ENCODE assay signal across 8 cellular contexts in the genomic region with DNA sequence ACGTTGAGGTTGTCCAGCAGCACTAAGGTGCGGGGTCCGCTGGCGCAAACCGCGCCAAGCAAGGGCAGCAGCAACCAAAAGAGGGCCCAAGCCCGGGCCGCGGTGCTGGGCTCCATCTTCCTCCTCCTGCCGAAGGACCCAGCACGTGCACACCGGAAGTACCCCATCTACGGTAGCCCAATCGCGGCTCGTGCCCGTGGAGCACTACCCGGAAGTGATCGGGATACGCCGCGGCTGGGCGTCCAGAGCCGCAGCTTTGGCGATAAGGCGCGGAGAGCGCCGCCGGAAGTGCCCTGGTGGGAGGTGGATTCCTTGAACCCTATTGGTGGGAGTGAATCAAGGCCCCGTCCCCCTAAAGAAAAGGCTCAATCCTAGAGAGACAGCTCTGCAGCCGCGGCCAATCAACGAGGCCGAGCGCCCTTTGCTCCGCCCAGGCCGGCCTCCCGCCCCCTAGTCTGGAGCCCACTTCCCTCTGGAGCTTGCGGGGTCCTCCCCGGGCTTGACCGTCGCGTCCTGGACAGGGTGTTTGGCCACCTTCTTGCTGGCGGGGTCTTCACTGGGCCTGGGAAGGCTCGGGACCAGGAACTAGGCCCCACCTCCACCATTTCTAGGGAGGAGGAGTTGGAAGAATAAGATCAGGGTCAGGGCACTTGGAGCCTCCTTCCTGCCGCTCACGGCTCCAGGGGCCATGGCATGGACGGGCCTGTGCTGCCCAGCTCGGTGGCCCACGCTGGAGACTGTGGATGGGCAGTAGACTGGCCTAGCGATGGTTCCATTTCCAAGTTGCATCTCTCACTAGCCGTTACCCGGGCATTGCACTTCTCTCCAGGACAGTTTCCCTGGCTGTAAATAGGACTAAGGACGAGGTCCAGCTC. TPM values are rescaled to one million over a fixed set of nuclear protein-coding genes. Genes with fewer than 3 reads are reported as not detected.
A peak's percentile ranks its signal among the peaks of the same experiment; 100 is the strongest.
DNase-seq lines count a peak whose midpoint lies in the region; ATAC-seq and TF ChIP-seq lines count a peak whose summit lies in the region.

A gene (minus strand): TSS at position 135 of the 875 bp plus-strand sequence. CDS start 19 bp downstream, at position 116.

- H2AFZ ChIP-seq in parathyroid adenoma, result peak within 1 kb of the TSS; percentile 95

- H3K79me2 ChIP-seq in parathyroid adenoma, result peaks cover 19% of the 10 kb centered on the region

- H3K4me1 ChIP-seq in parathyroid adenoma (no peaks in the 10 kb centered on the region), transverse colon (peaks cover 11 to 22% (median 19%) of the 10 kb centered on the region in 4 donors)

- no peaks in the 10 kb centered on the region for H3K9me3 Mint-ChIP-seq in activated naive CD8-positive, alpha-beta T cell treated with anti-CD3 and anti-CD28 coated beads, Interleukin-2, amount 50 U/mL, for 24 hours

- 0 to 2% methylated on average over 3 to 37 of the region's 55 CpGs for WGBS in transverse colon (ENCODE audit: low coverage in 1 of 2), 2 donors

- no peaks in the 10 kb centered on the region for H3K27me3 Mint-ChIP-seq in activated naive CD8-positive, alpha-beta T cell treated with anti-CD3 and anti-CD28 coated beads, Interleukin-2, amount 50 U/mL, for 24 hours

- H3K4me3 Mint-ChIP-seq in activated naive CD8-positive, alpha-beta T cell treated with anti-CD3 and anti-CD28 coated beads, Interleukin-2, amount 50 U/mL, for 24 hours, result peak within 1 kb of the TSS; percentile 94

- TF ChIP-seq EP300 in transverse colon (IDR thresholded peaks at IDR 0.05; ENCODE audit: low read depth), result no peak

- in situ Hi-C loops in transverse colon (cut with MboI; ENCODE audit: low pct_ligation_motif_present in 1 of 4, low pct_unique_long_range_greater_than_20kb in 1 of 4, low sequenced_read_pairs in 3 of 4), result no loop called here

- H3K4me3 ChIP-seq in GM12865 (ENCODE audit: low read depth, low read length) (peak within 1 kb of the TSS; percentile 85), parathyroid adenoma (ENCODE audit: low read depth, low read length) (peak within 1 kb of the TSS; percentile 98), transverse colon (peak within 1 kb of the TSS; percentile 75 to 99 (median 94))

- TF ChIP-seq CTCF in GM12865 (IDR thresholded peaks at IDR 0.05; ENCODE audit: insufficient read depth, low read depth, low read length, missing control alignments), result peak; percentile 39
- peak; percentile 42 for TF ChIP-seq CTCF in parathyroid adenoma (IDR thresholded peaks at IDR 0.05)
- peak in 4 of 5 experiments; percentile 30 to 61 (median 44) for TF ChIP-seq CTCF in transverse colon (IDR thresholded peaks at IDR 0.05)

- peak within 1 kb of the TSS; percentile 97 for H3K27ac Mint-ChIP-seq in activated naive CD8-positive, alpha-beta T cell treated with anti-CD3 and anti-CD28 coated beads, Interleukin-2, amount 50 U/mL, for 24 hours

- peak within 1 kb of the TSS; percentile 85 for H3K4me2 ChIP-seq in parathyroid adenoma (ENCODE audit: low read length)

- H3K36me3 ChIP-seq in parathyroid adenoma (ENCODE audit: control insufficient read depth, insufficient read depth, low read length) (no peaks in the 10 kb centered on the region), transverse colon (peaks cover 0 to 10% (median 0%) of the 10 kb centered on the region in 4 donors)

- peak; percentile 99 for DNase-seq in GM12865 (ENCODE audit: low read depth)
- DNase-seq in NCI-H128 (lab: John Stamatoyannopoulos, UW; ENCODE audit: unreplicated experiment), result peak; percentile 97
- DNase-seq in SW 1271 (lab: John Stamatoyannopoulos, UW), result peak; percentile 89 to 95
- peak; percentile 93 for DNase-seq in activated naive CD8-positive, alpha-beta T cell treated with anti-CD3 and anti-CD28 coated beads, Interleukin-2, amount 50 U/mL, for 24 hours
- DNase-seq in Right ventricle myocardium superior, result peak; percentile 97
- peak; percentile 96 for DNase-seq in transverse colon

- H3K36me3 Mint-ChIP-seq in activated naive CD8-positive, alpha-beta T cell treated with anti-CD3 and anti-CD28 coated beads, Interleukin-2, amount 50 U/mL, for 24 hours (ENCODE audit: low read depth), result peaks cover 33% of the 10 kb centered on the region

- peak within 1 kb of the TSS; percentile 46 for H3K9ac ChIP-seq in parathyroid adenoma

- ATAC-seq in HG02678 (IDR thresholded peaks at IDR 0.05; ENCODE audit: unreplicated experiment), result peak; percentile 96
- ATAC-seq in activated naive CD8-positive, alpha-beta T cell treated with anti-CD3 and anti-CD28 coated beads, Interleukin-2, amount 50 U/mL, for 24 hours, result peak; percentile 98
- ATAC-seq in Right ventricle myocardium superior (ENCODE audit: poor library complexity), result peak; percentile 96

- TF ChIP-seq POLR2A in transverse colon (IDR thresholded peaks at IDR 0.05), result peak; percentile 51

- H3K4me1 Mint-ChIP-seq in activated naive CD8-positive, alpha-beta T cell treated with anti-CD3 and anti-CD28 coated beads, Interleukin-2, amount 50 U/mL, for 24 hours, result peaks cover 44% of the 10 kb centered on the region

- no peaks in the 10 kb centered on the region for H3K27me3 ChIP-seq in parathyroid adenoma (ENCODE audit: control insufficient read depth, insufficient read depth, low read length)
- H3K27me3 ChIP-seq in transverse colon, result no peaks in the 10 kb centered on the region

- intact Hi-C loops in Right ventricle myocardium superior (cut with DNase I), result no loop called here
- intact Hi-C loops in transverse colon (cut with DNase I; ENCODE audit: low total_unique reads), result no loop called here

- peak within 1 kb of the TSS; percentile 81 for H3K27ac ChIP-seq in parathyroid adenoma
- peak within 1 kb of the TSS; percentile 82 to 91 (median 84) for H3K27ac ChIP-seq in transverse colon

- no peaks in the 10 kb centered on the region for H3K9me3 ChIP-seq in parathyroid adenoma (ENCODE audit: control insufficient read depth, low read length)
- no peaks in the 10 kb centered on the region for H3K9me3 ChIP-seq in transverse colon

RNA-seq across cellular contexts. Expression of the gene that starts here (rescaled TPM):
- total RNA-seq in Right ventricle myocardium superior, result 130 TPM
- 100 to 1,000 TPM in 3 of 4 donors, 10 to 100 TPM in 1; 70.3 to 157 (median 105) TPM for total RNA-seq in transverse colon

Comparison
In these comparisons a context has a peak if more than half of its experiments do, and no peak if none do; other contexts are left out.
1. Peak in every context shown above with its lines: DNase-seq, ATAC-seq, H3K4me3 ChIP-seq and H3K27ac ChIP-seq.